In the genomic region with DNA sequence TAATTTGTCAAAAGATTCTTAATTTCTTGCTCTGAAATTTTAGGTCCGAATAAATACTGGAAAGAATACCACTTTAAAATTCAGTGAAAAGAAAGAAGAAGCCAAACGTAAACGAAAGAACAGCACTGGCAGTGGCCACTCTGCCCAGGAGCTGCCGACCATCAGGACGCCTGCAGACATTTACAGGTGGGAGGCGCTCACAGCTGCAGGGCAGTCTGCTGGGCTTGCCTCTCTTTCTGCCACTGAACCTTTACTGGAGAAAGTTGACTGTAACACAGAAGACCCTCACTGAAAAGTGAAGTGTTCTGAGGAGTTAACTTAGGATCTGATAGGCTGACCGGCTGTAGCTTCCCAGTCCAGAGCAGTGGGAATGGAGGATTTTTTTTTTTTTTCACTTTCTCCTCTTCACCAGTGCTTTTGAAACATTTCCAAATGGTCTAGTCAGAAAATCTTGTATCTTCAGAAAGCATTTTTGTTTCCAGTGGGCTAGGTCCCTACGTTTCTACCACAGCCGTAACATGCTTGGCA, we compare ENCODE assay signal across 1 cellular context.
TF ChIP-seq lines count a peak whose summit lies in the region.

No MANE protein-coding gene starts in this region.

TF ChIP-seq in IMR-90, 13 proteins besides CTCF, POLR2A, EP300 and RAD21:
- no peak for TF ChIP-seq RCOR1 (IDR thresholded peaks at IDR 0.05; ENCODE audit: insufficient replicate concordance, low read length)
- no peak for TF ChIP-seq RFX5 (IDR thresholded peaks at IDR 0.05; ENCODE audit: low read depth, low read length)
- no peak for TF ChIP-seq FOS (IDR thresholded peaks at IDR 0.05; ENCODE audit: low read depth, low read length)
- TF ChIP-seq MAFK (IDR thresholded peaks at IDR 0.05; ENCODE audit: low read depth, low read length) = no peak
- no peak for TF ChIP-seq SMC3 (IDR thresholded peaks at IDR 0.05; ENCODE audit: low read depth, low read length)
- TF ChIP-seq CEBPB (IDR thresholded peaks at IDR 0.05; ENCODE audit: low read depth, low read length) = no peak
- no peak for TF ChIP-seq CHD1 (IDR thresholded peaks at IDR 0.05; ENCODE audit: low read depth, low read length)
- TF ChIP-seq, protein P1, sequence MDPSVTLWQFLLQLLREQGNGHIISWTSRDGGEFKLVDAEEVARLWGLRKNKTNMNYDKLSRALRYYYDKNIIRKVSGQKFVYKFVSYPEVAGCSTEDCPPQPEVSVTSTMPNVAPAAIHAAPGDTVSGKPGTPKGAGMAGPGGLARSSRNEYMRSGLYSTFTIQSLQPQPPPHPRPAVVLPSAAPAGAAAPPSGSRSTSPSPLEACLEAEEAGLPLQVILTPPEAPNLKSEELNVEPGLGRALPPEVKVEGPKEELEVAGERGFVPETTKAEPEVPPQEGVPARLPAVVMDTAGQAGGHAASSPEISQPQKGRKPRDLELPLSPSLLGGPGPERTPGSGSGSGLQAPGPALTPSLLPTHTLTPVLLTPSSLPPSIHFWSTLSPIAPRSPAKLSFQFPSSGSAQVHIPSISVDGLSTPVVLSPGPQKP (IDR thresholded peaks at IDR 0.05; ENCODE audit: borderline replicate concordance, low read depth, low read length) = no peak
- no peak for TF ChIP-seq MXI1 (IDR thresholded peaks at IDR 0.05; ENCODE audit: borderline replicate concordance, low read depth, low read length)
- TF ChIP-seq BHLHE40 (IDR thresholded peaks at IDR 0.05; ENCODE audit: low read depth, low read length) = no peak
- no peak for TF ChIP-seq NFE2L2 (IDR thresholded peaks at IDR 0.05; ENCODE audit: low read depth, low read length)
- TF ChIP-seq, protein P2, sequence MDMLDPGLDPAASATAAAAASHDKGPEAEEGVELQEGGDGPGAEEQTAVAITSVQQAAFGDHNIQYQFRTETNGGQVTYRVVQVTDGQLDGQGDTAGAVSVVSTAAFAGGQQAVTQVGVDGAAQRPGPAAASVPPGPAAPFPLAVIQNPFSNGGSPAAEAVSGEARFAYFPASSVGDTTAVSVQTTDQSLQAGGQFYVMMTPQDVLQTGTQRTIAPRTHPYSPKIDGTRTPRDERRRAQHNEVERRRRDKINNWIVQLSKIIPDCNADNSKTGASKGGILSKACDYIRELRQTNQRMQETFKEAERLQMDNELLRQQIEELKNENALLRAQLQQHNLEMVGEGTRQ (IDR thresholded peaks at IDR 0.05; ENCODE audit: low read depth, low read length) = no peak
